31 cellular contexts compared by ENCODE assay signal in genomic region chr2:187855689-187856088, GRCh38.
"Had no signal": no experiment of that assay in that cellular context is flagged by ENCODE, and none has a peak within 500 bp of the region (broad histone marks: within the 10 kb centered on the region; RNA-seq: fewer than 3 reads in every experiment).

No MANE protein-coding gene starts in this region.

- H3K36me3 Mint-ChIP-seq: immature natural killer cell; mesothelial cell of epicardium; naive B cell; natural killer cell; neural progenitor cell; stimulated activated memory B cell treated with anti-CD40 and anti-IgM and Interleukin-4, amounts not matched to agents 10 μg/mL and 1 μg/mL and 100 μg/mL, for 72 hours had no signal

- H2AFZ ChIP-seq: neural progenitor cell, parathyroid adenoma had no signal

- H3K4me1 ChIP-seq: left ventricle myocardium inferior, neural progenitor cell, parathyroid adenoma, psoas muscle, right atrium auricular region, upper lobe of left lung had no signal

- H3K27ac Mint-ChIP-seq: immature natural killer cell; mesothelial cell of epicardium; naive B cell; natural killer cell; nephron progenitor cell; neural progenitor cell; stimulated activated memory B cell treated with anti-CD40 and anti-IgM and Interleukin-4, amounts not matched to agents 10 μg/mL and 1 μg/mL and 100 μg/mL, for 72 hours; stimulated activated naive CD8-positive, alpha-beta T cell treated with anti-CD3 and anti-CD28 coated beads, Interleukin-15, amount 100 ng/mL, for 72 hours had no signal

- DNase-seq: hypothalamus; immature natural killer cell; kidney; left colon; left ventricle myocardium inferior; mesendoderm; naive B cell; natural killer cell; nephron progenitor cell; occipital lobe; psoas muscle; stimulated activated CD4-positive, alpha-beta T cell treated with anti-CD3 and anti-CD28 coated beads, Interleukin-1b, Interleukin-23, amount 100 ng/mL, for 48 hours; stimulated activated CD4-positive, alpha-beta T cell treated with anti-CD3 and anti-CD28 coated beads, Interleukin-2, amount 100 ng/mL, for 48 hours; stimulated activated CD4-positive, alpha-beta T cell treated with anti-CD3 and anti-CD28 coated beads, Interleukin-4, amount 100 ng/mL, for 4 hours; stimulated activated CD8-positive, alpha-beta memory T cell treated with anti-CD3 and anti-CD28 coated beads, Interleukin-4, amount 100 ng/mL, for 48 hours; stimulated activated naive CD4-positive, alpha-beta T cell treated with Interleukin-2 at 50 U/mL for 16 hours; stimulated activated naive CD8-positive, alpha-beta T cell treated with anti-CD3 and anti-CD28 coated beads, Interleukin-15, amount 100 ng/mL, for 72 hours; substantia nigra had no signal

- H3K9me3 ChIP-seq: left ventricle myocardium inferior, neutrophil, psoas muscle, right atrium auricular region, right lobe of liver, tibial nerve, upper lobe of left lung had no signal

- H3K36me3 ChIP-seq: left ventricle myocardium inferior, neural progenitor cell, neutrophil, right atrium auricular region, right lobe of liver, tibial nerve, upper lobe of left lung had no signal

- H3K27me3 Mint-ChIP-seq: naive B cell; stimulated activated memory B cell treated with anti-CD40 and anti-IgM and Interleukin-4, amounts not matched to agents 10 μg/mL and 1 μg/mL and 100 μg/mL, for 72 hours; stimulated activated naive CD8-positive, alpha-beta T cell treated with anti-CD3 and anti-CD28 coated beads, Interleukin-15, amount 100 ng/mL, for 72 hours had no signal

- H3K9me3 Mint-ChIP-seq: mesothelial cell of epicardium; nephron progenitor cell; neural progenitor cell; stimulated activated memory B cell treated with anti-CD40 and anti-IgM and Interleukin-4, amounts not matched to agents 10 μg/mL and 1 μg/mL and 100 μg/mL, for 72 hours; stimulated activated naive CD8-positive, alpha-beta T cell treated with anti-CD3 and anti-CD28 coated beads, Interleukin-15, amount 100 ng/mL, for 72 hours had no signal

- ATAC-seq: left colon; natural killer cell; psoas muscle; stimulated activated memory B cell treated with anti-CD40 and anti-IgM and Interleukin-4, amounts not matched to agents 10 μg/mL and 1 μg/mL and 100 μg/mL, for 72 hours; stimulated activated naive CD8-positive, alpha-beta T cell treated with anti-CD3 and anti-CD28 coated beads, Interleukin-15, amount 100 ng/mL, for 72 hours had no signal

- H3K4me1 Mint-ChIP-seq: immature natural killer cell; naive B cell; natural killer cell; nephron progenitor cell; neural progenitor cell; stimulated activated memory B cell treated with anti-CD40 and anti-IgM and Interleukin-4, amounts not matched to agents 10 μg/mL and 1 μg/mL and 100 μg/mL, for 72 hours; stimulated activated naive CD8-positive, alpha-beta T cell treated with anti-CD3 and anti-CD28 coated beads, Interleukin-15, amount 100 ng/mL, for 72 hours had no signal

- FAIRE-seq: islet of Langerhans, urothelium cell line had no signal

- H3K79me2 ChIP-seq: parathyroid adenoma had no signal

- H3K4me3 Mint-ChIP-seq: immature natural killer cell; mesothelial cell of epicardium; naive B cell; natural killer cell; nephron progenitor cell; neural progenitor cell; stimulated activated memory B cell treated with anti-CD40 and anti-IgM and Interleukin-4, amounts not matched to agents 10 μg/mL and 1 μg/mL and 100 μg/mL, for 72 hours; stimulated activated naive CD8-positive, alpha-beta T cell treated with anti-CD3 and anti-CD28 coated beads, Interleukin-15, amount 100 ng/mL, for 72 hours had no signal

- H3K4me2 ChIP-seq: neural progenitor cell, smooth muscle cell had no signal

- H3K27ac ChIP-seq: left ventricle myocardium inferior, neural progenitor cell, neutrophil, parathyroid adenoma, psoas muscle, right atrium auricular region, right lobe of liver, tibial nerve, upper lobe of left lung had no signal

- H3K4me3 ChIP-seq: left ventricle myocardium inferior, lung, neural progenitor cell, psoas muscle, right atrium auricular region, right lobe of liver, smooth muscle cell, tibial nerve, upper lobe of left lung had no signal

- H3K27me3 ChIP-seq: neural progenitor cell, neutrophil, right atrium auricular region, right lobe of liver, tibial nerve, upper lobe of left lung had no signal
